1 cellular context compared by ENCODE assay signal in the genomic region with DNA sequence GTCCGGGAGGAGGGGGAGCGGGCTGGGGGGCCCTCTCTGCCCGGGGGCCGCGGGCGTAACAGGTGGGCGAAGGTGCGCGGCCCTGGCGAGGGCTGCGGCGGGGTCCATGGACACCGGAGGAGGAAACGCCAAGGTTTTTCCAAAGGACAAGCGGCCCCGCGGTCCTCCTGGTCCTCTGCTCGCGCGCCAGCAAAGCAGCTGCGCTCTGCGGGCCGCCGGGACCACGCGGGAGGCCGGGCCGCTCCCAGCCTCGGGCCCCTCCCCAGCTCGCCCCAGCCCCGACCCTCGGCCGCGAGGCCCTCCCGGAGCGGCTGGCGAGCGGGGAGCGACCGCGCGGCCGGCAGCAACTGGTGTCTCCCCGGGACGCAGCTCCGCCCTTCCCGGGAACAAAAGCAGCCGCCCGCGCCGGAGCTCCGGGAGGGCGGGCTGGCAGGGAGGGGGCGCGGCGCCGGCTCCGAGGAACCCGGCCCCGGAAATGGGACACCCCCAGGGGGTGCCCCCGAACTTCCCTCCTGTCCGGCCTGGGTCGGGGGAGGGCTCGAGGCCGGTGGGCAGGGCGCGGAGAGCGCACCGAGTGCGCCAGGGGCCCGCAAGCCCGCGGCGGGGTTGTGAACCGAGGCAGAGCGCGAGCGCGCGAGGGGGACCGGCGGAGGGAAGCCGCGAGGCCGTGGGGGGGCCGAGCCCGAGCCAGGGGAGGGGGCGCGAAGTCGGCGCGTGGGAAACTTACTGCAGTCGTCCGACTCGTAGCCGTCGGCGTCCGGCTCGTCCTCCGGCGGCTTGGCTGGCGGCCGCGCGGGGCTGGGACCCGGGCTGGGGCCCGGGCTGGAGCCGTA.
TF ChIP-seq lines count a peak whose summit lies in the region.

No MANE protein-coding gene starts in this region.

TF ChIP-seq in GM12878, 131 proteins besides CTCF, POLR2A, EP300 and RAD21:
- TF ChIP-seq TAF1 (IDR thresholded peaks at IDR 0.05; ENCODE audit: borderline replicate concordance, low read depth, low read length): no peak
- TF ChIP-seq SUZ12 (IDR thresholded peaks at IDR 0.05; ENCODE audit: unreplicated experiment): peak; percentile 76
